1 cellular context compared by ENCODE assay signal in genomic region chr2:20215183-20216040, GRCh38.
TF ChIP-seq lines count a peak whose summit lies in the region.

No MANE protein-coding gene starts in this region.

TF ChIP-seq in HepG2, 621 proteins besides CTCF, POLR2A, EP300 and RAD21 (continued from another document and continues in another):
- TF ChIP-seq ARID4A (CRISPR knock-in tag; IDR thresholded peaks at IDR 0.05; ENCODE audit: borderline replicate concordance) = peak; percentile 82; the same call in 1 of the 2 replicates
- peak; percentile 73; the same call in 1 of the 2 replicates for TF ChIP-seq CSRNP1 (CRISPR knock-in tag; IDR thresholded peaks at IDR 0.05)
- peak; percentile 75 for TF ChIP-seq FOSL2 (CRISPR knock-in tag; IDR thresholded peaks at IDR 0.05)
- no peak for TF ChIP-seq ZNF7 (CRISPR knock-in tag; IDR thresholded peaks at IDR 0.05)
- no peak for TF ChIP-seq SATB2 (CRISPR knock-in tag; IDR thresholded peaks at IDR 0.05)
- TF ChIP-seq ZNF674 (CRISPR knock-in tag; IDR thresholded peaks at IDR 0.05; ENCODE audit: low read depth) = no peak
- TF ChIP-seq TMF1 (CRISPR knock-in tag; IDR thresholded peaks at IDR 0.05; ENCODE audit: low read depth) = peak; percentile 93
- peak; percentile 51; the same call in 1 of the 2 replicates for TF ChIP-seq ATF3 (CRISPR knock-in tag; IDR thresholded peaks at IDR 0.05)
- TF ChIP-seq GTF3A (CRISPR knock-in tag; conservative IDR thresholded peaks at IDR 0.05) = peak; percentile 89; the same call in 1 of the 2 replicates
- TF ChIP-seq HOXA3 (CRISPR knock-in tag; IDR thresholded peaks at IDR 0.05) = peak; percentile 97; the same call in 1 of the 2 replicates
- TF ChIP-seq HOXA9 (CRISPR knock-in tag; IDR thresholded peaks at IDR 0.05; ENCODE audit: borderline replicate concordance) = no peak
- TF ChIP-seq ZNF598 (CRISPR knock-in tag; IDR thresholded peaks at IDR 0.05; ENCODE audit: borderline replicate concordance) = peak; percentile 59; the same call in 1 of the 2 replicates
- peak; percentile 85 for TF ChIP-seq BCL6 (CRISPR knock-in tag; IDR thresholded peaks at IDR 0.05)
- TF ChIP-seq ZNF337 (CRISPR knock-in tag; IDR thresholded peaks at IDR 0.05; ENCODE audit: borderline replicate concordance, low read depth) = peak; percentile 60; the same call in 1 of the 2 replicates
- TF ChIP-seq IRF2 (CRISPR knock-in tag; IDR thresholded peaks at IDR 0.05) = peak; percentile 91
- peak; percentile 97 for TF ChIP-seq KDM3A (CRISPR knock-in tag; IDR thresholded peaks at IDR 0.05; ENCODE audit: low read depth)
- no peak for TF ChIP-seq HHEX (CRISPR knock-in tag; IDR thresholded peaks at IDR 0.05)
- no peak for TF ChIP-seq ZMAT5 (CRISPR knock-in tag; IDR thresholded peaks at IDR 0.05; ENCODE audit: borderline replicate concordance, low read depth)
- no peak for TF ChIP-seq SCMH1 (CRISPR knock-in tag; IDR thresholded peaks at IDR 0.05; ENCODE audit: borderline replicate concordance)
- no peak for TF ChIP-seq CEBPB (IDR thresholded peaks at IDR 0.05; ENCODE audit: borderline replicate concordance, low read depth, low read length)
- TF ChIP-seq TEAD3 (CRISPR knock-in tag; optimal IDR thresholded peaks at IDR 0.05; ENCODE audit: borderline replicate concordance) = peak; percentile 87
- peak; percentile 28 for TF ChIP-seq ZNF18 (CRISPR knock-in tag; IDR thresholded peaks at IDR 0.05; ENCODE audit: insufficient replicate concordance)
- peak; percentile 97 for TF ChIP-seq REPIN1 (CRISPR knock-in tag; IDR thresholded peaks at IDR 0.05; ENCODE audit: borderline replicate concordance, low read depth)
- TF ChIP-seq ZNF234 (CRISPR knock-in tag; conservative IDR thresholded peaks at IDR 0.05) = no peak
- no peak for TF ChIP-seq ZNF572 (CRISPR knock-in tag; IDR thresholded peaks at IDR 0.05)
- no peak for TF ChIP-seq MBD4 (IDR thresholded peaks at IDR 0.05; ENCODE audit: borderline replicate concordance, low read length)
- no peak for TF ChIP-seq HNF1A (IDR thresholded peaks at IDR 0.05; ENCODE audit: low read depth)
- TF ChIP-seq HNF1A (CRISPR knock-in tag; IDR thresholded peaks at IDR 0.05; ENCODE audit: borderline replicate concordance) = no peak; the same call in 1 of the 2 replicates
- no peak for TF ChIP-seq SNAPC4 (CRISPR knock-in tag; IDR thresholded peaks at IDR 0.05)
- TF ChIP-seq ZNF275 (CRISPR knock-in tag; IDR thresholded peaks at IDR 0.05; ENCODE audit: borderline replicate concordance) = 0 out of 2 replicates have a peak, but pooled peaks have one; percentile 30
- no peak for TF ChIP-seq KLF13 (CRISPR knock-in tag; IDR thresholded peaks at IDR 0.05)
- TF ChIP-seq ZNF713 (CRISPR knock-in tag; IDR thresholded peaks at IDR 0.05) = 0 out of 2 replicates have a peak, but pooled peaks have one; percentile 84
- TF ChIP-seq KLF11 (CRISPR knock-in tag; IDR thresholded peaks at IDR 0.05) = peak; percentile 76; the same call in 1 of the 2 replicates
- TF ChIP-seq EED (CRISPR knock-in tag; IDR thresholded peaks at IDR 0.05) = 0 out of 2 replicates have a peak, but pooled peaks have one; percentile 67
- no peak for TF ChIP-seq STAT5B (CRISPR knock-in tag; IDR thresholded peaks at IDR 0.05)
- peak; percentile 41; the same call in 1 of the 2 replicates for TF ChIP-seq SMYD3 (CRISPR knock-in tag; IDR thresholded peaks at IDR 0.05)
- TF ChIP-seq CBX5 (CRISPR knock-in tag; IDR thresholded peaks at IDR 0.05; ENCODE audit: borderline replicate concordance) = peak; percentile 85; the same call in 1 of the 2 replicates
- peak; percentile 48 for TF ChIP-seq SP4 (CRISPR knock-in tag; IDR thresholded peaks at IDR 0.05)
- peak; percentile 60 for TF ChIP-seq ZNF276 (CRISPR knock-in tag; IDR thresholded peaks at IDR 0.05; ENCODE audit: low read depth)
- no peak for TF ChIP-seq PHF5A (CRISPR knock-in tag; IDR thresholded peaks at IDR 0.05; ENCODE audit: low read depth, unreplicated experiment)
- TF ChIP-seq ZNF619 (CRISPR knock-in tag; IDR thresholded peaks at IDR 0.05) = no peak
